Comparison of ENCODE assay signal across 8 cellular contexts in the genomic region with DNA sequence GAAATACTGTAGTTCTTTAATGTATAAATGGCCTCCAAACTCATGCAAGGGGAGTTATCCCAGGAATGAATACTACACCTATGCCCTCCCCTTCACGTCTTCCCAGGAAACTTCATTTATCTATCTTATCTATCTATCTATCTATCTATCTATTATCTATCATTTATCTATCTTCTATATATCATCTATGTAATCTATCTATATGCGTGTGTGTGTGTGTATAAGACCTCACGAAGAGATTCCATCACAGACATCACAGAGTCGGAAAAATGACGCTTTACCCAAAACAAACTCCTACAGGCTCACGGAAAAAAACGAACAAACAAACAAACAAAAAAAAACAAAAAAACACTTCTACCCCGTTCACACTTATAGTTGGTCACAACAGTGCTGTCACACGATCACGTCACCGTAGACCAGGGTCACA. TPM values are rescaled to one million over a fixed set of nuclear protein-coding genes. Genes with fewer than 3 reads are reported as not detected.
DNase-seq lines count a peak whose midpoint lies in the region; ATAC-seq and TF ChIP-seq lines count a peak whose summit lies in the region.

No MANE protein-coding gene starts in this region.

- H3K4me1 ChIP-seq in gastrocnemius medialis = peaks cover 16 to 17% of the 10 kb centered on the region in 2 donors

- H3K4me3 Mint-ChIP-seq in T-cell = peak overlapping the region; percentile 84 to 96 (median 87)

- H3K27ac ChIP-seq in gastrocnemius medialis = peak overlapping the region; percentile 81 to 91 (median 88)

- peak overlapping the region; percentile 93 to 96 for H3K27ac Mint-ChIP-seq in T-cell

- in situ Hi-C loops in gastrocnemius medialis (cut with MboI; ENCODE audit: low sequenced_read_pairs in 4 of 4) = no loop called here

- H3K9me3 ChIP-seq in gastrocnemius medialis = peaks cover 0 to 7% (median 1%) of the 10 kb centered on the region in 3 donors

- H3K36me3 ChIP-seq in gastrocnemius medialis = peaks cover 8 to 62% of the 10 kb centered on the region in 2 donors

- no peaks in the 10 kb centered on the region for H3K27me3 ChIP-seq in gastrocnemius medialis

- no peak for TF ChIP-seq CTCF in GM12865 (IDR thresholded peaks at IDR 0.05; ENCODE audit: insufficient read depth, low read depth, low read length, missing control alignments)
- no peak for TF ChIP-seq CTCF in foreskin fibroblast (IDR thresholded peaks at IDR 0.05; ENCODE audit: low read depth, low read length)
- TF ChIP-seq CTCF in gastrocnemius medialis (IDR thresholded peaks at IDR 0.05 in 4 of 5, conservative IDR thresholded peaks at IDR 0.05 in 1 of 5) = no peak

- peak overlapping the region; percentile 99 for H3K4me3 ChIP-seq in GM12865 (ENCODE audit: low read depth, low read length)
- H3K4me3 ChIP-seq in foreskin fibroblast (ENCODE audit: low read depth in 1 of 2, low read length in 2 of 2) = peak overlapping the region; percentile 63 to 87
- H3K4me3 ChIP-seq in gastrocnemius medialis = peak overlapping the region; percentile 85 to 100 (median 94)

- H3K4me1 Mint-ChIP-seq in T-cell = peaks cover 43 to 54% (median 51%) of the 10 kb centered on the region in 3 donors

- ATAC-seq in T-cell (replicated peaks in 1 of 4) (no peak), gastrocnemius medialis (no peak), HG03097 (IDR thresholded peaks at IDR 0.05; ENCODE audit: low FRiP score, unreplicated experiment) (no peak), HG02870 (IDR thresholded peaks at IDR 0.05; ENCODE audit: unreplicated experiment) (no peak), HG03045 (IDR thresholded peaks at IDR 0.05; ENCODE audit: unreplicated experiment) (no peak)

- intact Hi-C loops in gastrocnemius medialis (cut with DNase I; ENCODE audit: low total_unique reads) = loop anchor here (1.0 to 10.0 kb wide), 9 partner anchors 44 to 645 kb away; partner anchors contain the start of genes ZFP14, ZNF260, ZNF345 and ZNF383

- no peaks in the 10 kb centered on the region for H3K27me3 Mint-ChIP-seq in T-cell

- no peak for TF ChIP-seq POLR2A in gastrocnemius medialis (IDR thresholded peaks at IDR 0.05)

- no peak for DNase-seq in GM12865 (ENCODE audit: low read depth)
- peak in 1 of 34 experiments; percentile 1 for DNase-seq in T-cell
- no peak for DNase-seq in foreskin fibroblast
- DNase-seq in gastrocnemius medialis = no peak
- DNase-seq in nucleus accumbens (lab: John Stamatoyannopoulos, UW) = no peak

- POLR2A ChIA-PET in T-cell (lab: Charles Lee) = interaction anchor here (1.0 to 2.0 kb wide), 4 partner anchors 33 to 277 kb away, joined by 3 to 10 read pairs (median 4); partner anchors contain the start of genes ZNF260 (in 1 of the 2), ZNF382 (in 1 of the 2) and ZNF566 (in 1 of the 2)

- H3K36me3 Mint-ChIP-seq in T-cell = peaks cover 69% of the 10 kb centered on the region

- peaks cover 8 to 12% (median 12%) of the 10 kb centered on the region in 3 donors for H3K9me3 Mint-ChIP-seq in T-cell

- CTCF ChIA-PET in T-cell (lab: Charles Lee) = no interaction called here

RNA-seq across cellular contexts. Expression of gene ZNF529, which starts 0.5 kb away (rescaled TPM):
- total RNA-seq in T-cell (10 to 100 TPM; 25.6 to 34.2 (median 30.8) TPM), gastrocnemius medialis (1 to 10 TPM; 4.1 to 6.6 (median 5.4) TPM)

RNA-seq across cellular contexts. Expression of gene ZNF382, which starts 32.5 kb away (rescaled TPM):
- total RNA-seq in T-cell = 10 to 100 TPM; 10.4 to 21.8 (median 18.6) TPM
- total RNA-seq in gastrocnemius medialis = 1 to 10 TPM in 2 of 4 donors, under 1 TPM in 2; 0.16 to 9.0 (median 1.9) TPM

RNA-seq across cellular contexts. Expression of gene ZNF260, which starts 44.5 kb away (rescaled TPM):
- total RNA-seq in T-cell = 10 to 100 TPM in 3 of 5 donors, 1 to 10 TPM in 2; 8.4 to 14.2 (median 10.3) TPM
- 10 to 100 TPM in 1 of 4 donors, 1 to 10 TPM in 3; 1.3 to 16.3 (median 3.2) TPM for total RNA-seq in gastrocnemius medialis
